ENCODE assay signal across 9 cellular contexts in genomic region chr10:80079312-80079613, GRCh38. TPM values are rescaled to one million over a fixed set of nuclear protein-coding genes. Genes with fewer than 3 reads are reported as not detected.
DNase-seq lines count a peak whose midpoint lies in the region; ATAC-seq and TF ChIP-seq lines count a peak whose summit lies in the region.
"Had no signal": no experiment of that assay in that cellular context is flagged by ENCODE, and none has a peak within 500 bp of the region (broad histone marks: within the 10 kb centered on the region; RNA-seq: fewer than 3 reads in every experiment).

No MANE protein-coding gene starts in this region.

- H3K9me3 ChIP-seq in CD4-positive, alpha-beta memory T cell (ENCODE audit: control insufficient read depth in 1 of 2, low read length in 2 of 2) = no peaks in the 10 kb centered on the region
- H3K9me3 ChIP-seq in PC-3 (ENCODE audit: low read length) = no peaks in the 10 kb centered on the region
- H3K9me3 ChIP-seq in osteoblast (ENCODE audit: low read depth, low read length) = no peaks in the 10 kb centered on the region

- H2AFZ ChIP-seq in PC-3 (ENCODE audit: low read length) (peak overlapping the region; percentile 87), osteoblast (ENCODE audit: low read length) (peak overlapping the region; percentile 97)

- H3K27me3 ChIP-seq in CD4-positive, alpha-beta memory T cell (ENCODE audit: insufficient read depth, low read length) = no peaks in the 10 kb centered on the region
- H3K27me3 ChIP-seq in PC-3 (ENCODE audit: low read length) (no peaks in the 10 kb centered on the region), osteoblast (ENCODE audit: insufficient read depth, low read length) (no peaks in the 10 kb centered on the region)

- H3K79me2 ChIP-seq in PC-3 (ENCODE audit: low read length) = peaks cover 21% of the 10 kb centered on the region
- H3K79me2 ChIP-seq in osteoblast (ENCODE audit: insufficient read depth, low read length) = peaks cover 10% of the 10 kb centered on the region

- peak overlapping the region; percentile 76 to 86 for H3K4me3 ChIP-seq in CD4-positive, alpha-beta memory T cell (ENCODE audit: low read length in 2 of 2)
- H3K4me3 ChIP-seq in PC-3 (ENCODE audit: low read length) = peak overlapping the region; percentile 67
- H3K4me3 ChIP-seq in epithelial cell of esophagus (ENCODE audit: low read length) = peak overlapping the region; percentile 93
- H3K4me3 ChIP-seq in osteoblast (ENCODE audit: insufficient read depth, low read length) = peak overlapping the region; percentile 88

- no peak for TF ChIP-seq CTCF in PC-3 (conservative IDR thresholded peaks at IDR 0.05; ENCODE audit: low read depth, low read length)
- TF ChIP-seq CTCF in epithelial cell of esophagus (IDR thresholded peaks at IDR 0.05; ENCODE audit: insufficient read depth, low read depth, low read length, missing control alignments) = no peak
- TF ChIP-seq CTCF in osteoblast (IDR thresholded peaks at IDR 0.05; ENCODE audit: extremely low read depth, low read depth, low read length) = no peak

- peak overlapping the region; percentile 83 for H3K27ac ChIP-seq in CD4-positive, alpha-beta memory T cell (ENCODE audit: low read depth, low read length)
- H3K27ac ChIP-seq in PC-3 (ENCODE audit: low read length) (peak overlapping the region; percentile 72), osteoblast (ENCODE audit: low read depth, low read length) (peak overlapping the region; percentile 82)

- peaks cover 13 to 30% (median 17%) of the 10 kb centered on the region in 4 donors for H3K4me1 Mint-ChIP-seq in CD4-positive, alpha-beta memory T cell

- POLR2A ChIA-PET in CD4-positive, alpha-beta memory T cell (lab: Charles Lee; ENCODE audit: partially characterized antibody) = interaction anchor here (0.9 to 2.6 kb wide), 8 partner anchors 8 to 126 kb away, joined by 3 to 14 read pairs (median 4); partner anchors contain the start of gene ANXA11
- POLR2A ChIA-PET in PC-3 (lab: Charles Lee; ENCODE audit: unreplicated experiment) = interaction anchor here (0.5 to 1.8 kb wide), 17 partner anchors 9 to 1104 kb away, joined by 3 to 15 read pairs (median 4); no protein-coding TSS in a partner anchor

- DNase-seq in CD4-positive, alpha-beta memory T cell = no peak
- no peak for DNase-seq in PC-3
- DNase-seq in epithelial cell of esophagus (ENCODE audit: low read depth) = no peak
- DNase-seq in osteoblast (ENCODE audit: insufficient read length, low spot score, missing footprints) = no peak
- DNase-seq in NCI-H510A treated with DMSO at 0.1 percent for 48 hours (lab: John Stamatoyannopoulos, UW) = no peak
- no peak for DNase-seq in midbrain (lab: John Stamatoyannopoulos, UW)
- DNase-seq in SW480 (ENCODE audit: low spot score) = no peak

- peaks cover 2% of the 10 kb centered on the region for H3K36me3 ChIP-seq in CD4-positive, alpha-beta memory T cell (ENCODE audit: insufficient read depth, low read length)
- H3K36me3 ChIP-seq in PC-3 (ENCODE audit: low read depth, low read length) (peaks cover 3% of the 10 kb centered on the region; the same call in 1 of the 2 replicates), osteoblast (ENCODE audit: insufficient read depth, low read length) (peaks cover 3% of the 10 kb centered on the region)

- peak overlapping the region; percentile 81 for H3K9ac ChIP-seq in PC-3 (ENCODE audit: low read length)

- peak overlapping the region; percentile 85 to 99 (median 98) for H3K27ac Mint-ChIP-seq in CD4-positive, alpha-beta memory T cell

- H3K4me3 Mint-ChIP-seq in CD4-positive, alpha-beta memory T cell = peak overlapping the region; percentile 92 to 98 (median 96)

- intact Hi-C loops in CD4-positive, alpha-beta memory T cell (cut with micrococcal nuclease) = loop anchor here (1.0 to 5.0 kb wide), 2 partner anchors 108 to 123 kb away; no protein-coding TSS in a partner anchor
- intact Hi-C loops in PC-3 (cut with micrococcal nuclease) = loop anchor here (1.0 to 5.0 kb wide), 6 partner anchors 84 to 1012 kb away; partner anchors contain the start of genes ANXA11, ZCCHC24 and ZMIZ1

- BruUV-seq in PC-3 (replicated peaks; lab: Mats Ljungman, UMichigan) = no TSS peak

- peaks cover 21% of the 10 kb centered on the region for H3K4me1 ChIP-seq in CD4-positive, alpha-beta memory T cell (ENCODE audit: insufficient read depth, low read length)
- peaks cover 39% of the 10 kb centered on the region for H3K4me1 ChIP-seq in PC-3 (ENCODE audit: insufficient read depth, low read length)
- peaks cover 20% of the 10 kb centered on the region for H3K4me1 ChIP-seq in osteoblast (ENCODE audit: insufficient read depth, low read length)

- H3K27me3 Mint-ChIP-seq in CD4-positive, alpha-beta memory T cell = no peaks in the 10 kb centered on the region

- H4K20me1 ChIP-seq in PC-3 (ENCODE audit: low read length) (no peaks in the 10 kb centered on the region), osteoblast (ENCODE audit: insufficient read depth, low read length) (no peaks in the 10 kb centered on the region)

- H3K9me3 Mint-ChIP-seq in CD4-positive, alpha-beta memory T cell = no peaks in the 10 kb centered on the region

- CTCF ChIA-PET in CD4-positive, alpha-beta memory T cell (lab: Charles Lee; ENCODE audit: partially characterized antibody) = interaction anchor here (0.8 to 1.9 kb wide), 5 partner anchors 12 to 65 kb away, joined by 3 to 7 read pairs (median 4); no protein-coding TSS in a partner anchor
- CTCF ChIA-PET in PC-3 (lab: Charles Lee) = interaction anchor here (0.5 to 1.6 kb wide), 5 partner anchors 20 to 65 kb away, joined by 3 to 20 read pairs (median 12); no protein-coding TSS in a partner anchor

- no peaks in the 10 kb centered on the region for H3K9me2 ChIP-seq in PC-3 (replicated peaks; ENCODE audit: low read length)

- no peaks in the 10 kb centered on the region for H3F3A ChIP-seq in PC-3 (ENCODE audit: low read length, unreplicated experiment)

- H3K4me2 ChIP-seq in PC-3 (ENCODE audit: low read length) (peak overlapping the region; percentile 80), osteoblast (ENCODE audit: insufficient read depth, low read length) (peak overlapping the region; percentile 95)

- ATAC-seq in PC-3 (no peak), GM18502 (IDR thresholded peaks at IDR 0.05; ENCODE audit: poor library complexity, unreplicated experiment) (no peak)

- H3K36me3 Mint-ChIP-seq in CD4-positive, alpha-beta memory T cell = peaks cover 6 to 18% of the 10 kb centered on the region in 2 donors

RNA-seq across cellular contexts. Expression of gene TMEM254, which starts 0.8 kb away (rescaled TPM):
- total RNA-seq in CD4-positive, alpha-beta memory T cell = 10 to 100 TPM; 14.2 to 16.6 TPM
- 10 to 100 TPM; 35.6 to 49.4 TPM for polyA plus RNA-seq in CD4-positive, alpha-beta memory T cell
- total RNA-seq in PC-3 (2014; rRNA removed) (53.7 and 68.3 TPM in 2 replicates), osteoblast (8.7 and 12.1 TPM in 2 replicates)

RNA-seq across cellular contexts. Expression of gene PLAC9, which starts 53.3 kb away (rescaled TPM):
- total RNA-seq in CD4-positive, alpha-beta memory T cell = not detected
- under 1 TPM in 1 of 2 donors, not detected in 1; 0.81 TPM for polyA plus RNA-seq in CD4-positive, alpha-beta memory T cell
- total RNA-seq in PC-3 (2014; rRNA removed) (0.81 and 2.0 TPM in 2 replicates), osteoblast (17.1 and 19.2 TPM in 2 replicates)
- total RNA-seq: renal cortical epithelial cell had no signal
